Comparison of ENCODE assay signal across 1 cellular context in the genomic region with DNA sequence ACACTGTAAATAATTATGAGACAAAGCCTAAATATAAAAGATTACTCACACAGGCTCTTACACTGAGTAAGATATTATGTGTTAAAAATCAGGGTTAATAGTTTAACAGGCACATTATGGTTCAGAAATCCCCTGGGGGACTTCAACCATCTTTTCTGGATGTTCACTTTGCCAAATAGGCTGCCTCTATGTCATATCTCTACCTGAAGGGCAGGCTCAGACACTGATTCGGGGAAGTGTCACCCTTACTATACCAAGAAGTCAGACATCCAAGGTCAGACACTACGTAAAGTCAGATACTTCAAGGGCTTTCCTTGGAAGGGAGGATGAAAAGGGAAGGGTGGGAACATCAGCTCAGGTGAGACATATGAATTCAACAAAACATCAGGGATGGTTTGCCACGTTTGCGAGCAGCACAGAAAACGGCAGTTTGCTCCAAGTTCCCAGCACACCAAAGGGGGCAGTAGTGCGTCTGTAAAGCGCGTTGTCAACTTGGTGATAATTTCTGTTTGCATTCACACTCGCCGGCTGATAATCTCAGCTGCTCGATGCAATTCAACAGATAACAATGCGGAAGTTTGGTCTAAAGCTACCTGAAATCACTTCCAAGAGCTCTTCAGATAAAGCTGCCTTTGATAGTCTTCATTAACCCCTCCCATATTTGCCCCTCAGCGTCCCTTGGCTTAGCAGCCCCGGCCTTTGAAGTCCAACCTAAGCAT.
TF ChIP-seq lines count a peak whose summit lies in the region.

No MANE protein-coding gene starts in this region.

TF ChIP-seq in IMR-90, 13 proteins besides CTCF, POLR2A, EP300 and RAD21:
- TF ChIP-seq NFE2L2 (IDR thresholded peaks at IDR 0.05; ENCODE audit: low read depth, low read length), result no peak
- no peak for TF ChIP-seq CHD1 (IDR thresholded peaks at IDR 0.05; ENCODE audit: low read depth, low read length)
- TF ChIP-seq MAZ (IDR thresholded peaks at IDR 0.05; ENCODE audit: borderline replicate concordance, low read depth, low read length), result no peak
- no peak for TF ChIP-seq MXI1 (IDR thresholded peaks at IDR 0.05; ENCODE audit: borderline replicate concordance, low read depth, low read length)
- no peak for TF ChIP-seq RCOR1 (IDR thresholded peaks at IDR 0.05; ENCODE audit: insufficient replicate concordance, low read length)
- no peak for TF ChIP-seq ELK1 (IDR thresholded peaks at IDR 0.05; ENCODE audit: borderline replicate concordance, low read depth, low read length)
- no peak for TF ChIP-seq CEBPB (IDR thresholded peaks at IDR 0.05; ENCODE audit: low read depth, low read length)
- TF ChIP-seq FOS (IDR thresholded peaks at IDR 0.05; ENCODE audit: low read depth, low read length), result 0 out of 2 replicates have a peak, but pooled peaks have one; percentile 2
- TF ChIP-seq USF2 (IDR thresholded peaks at IDR 0.05; ENCODE audit: low read depth, low read length), result 0 out of 2 replicates have a peak, but pooled peaks have one; percentile 1
- TF ChIP-seq BHLHE40 (IDR thresholded peaks at IDR 0.05; ENCODE audit: low read depth, low read length), result peak; percentile 27; the same call in 1 of the 2 replicates
- TF ChIP-seq RFX5 (IDR thresholded peaks at IDR 0.05; ENCODE audit: low read depth, low read length), result no peak
- TF ChIP-seq SMC3 (IDR thresholded peaks at IDR 0.05; ENCODE audit: low read depth, low read length), result peak; percentile 47
- no peak for TF ChIP-seq MAFK (IDR thresholded peaks at IDR 0.05; ENCODE audit: low read depth, low read length)
TF ChIP-seq in IMR-90: peak in this region for 4.
